In genomic region chr10:29895436-29895835, GRCh38 we compare ENCODE assay signal across 1 cellular context.
A peak's percentile ranks its signal among the peaks of the same experiment; 100 is the strongest.
TF ChIP-seq lines count a peak whose summit lies in the region.

No MANE protein-coding gene starts in this region.

TF ChIP-seq in H1, 55 proteins besides CTCF, POLR2A, EP300 and RAD21 (continued from another document):
- TF ChIP-seq CHD7 (IDR thresholded peaks at IDR 0.05; ENCODE audit: insufficient replicate concordance, low read length) (no peak), JUND (IDR thresholded peaks at IDR 0.05; ENCODE audit: low read length) (peak; percentile 82; the same call in 1 of the 2 replicates), TCF12 (IDR thresholded peaks at IDR 0.05; ENCODE audit: low read depth, low read length) (peak; percentile 28; the same call in 1 of the 2 replicates)
